Comparison of ENCODE assay signal across 20 cellular contexts in the genomic region with DNA sequence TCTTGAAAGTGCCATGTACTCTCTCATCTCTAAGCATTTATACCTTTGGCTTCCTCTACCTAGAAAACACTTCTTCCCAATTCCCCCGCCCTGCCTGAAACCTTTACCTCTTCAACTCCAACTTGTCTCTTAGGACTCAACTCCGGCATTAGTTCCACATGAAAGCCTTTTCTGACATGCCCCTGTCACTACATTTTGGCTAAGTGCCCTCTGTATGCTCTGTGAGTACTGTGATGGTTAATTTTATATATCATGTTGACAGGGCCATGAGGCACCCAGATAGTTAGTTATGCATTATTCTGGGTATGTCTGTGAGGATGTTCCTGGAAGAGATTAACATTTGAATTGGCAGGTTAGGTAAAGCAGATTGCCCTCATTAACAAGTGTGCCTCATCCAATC.
DNase-seq lines count a peak whose midpoint lies in the region; ATAC-seq, FAIRE-seq and TF ChIP-seq lines count a peak whose summit lies in the region.
"Had no signal": no experiment of that assay in that cellular context is flagged by ENCODE, and none has a peak within 500 bp of the region (broad histone marks: within the 10 kb centered on the region; RNA-seq: fewer than 3 reads in every experiment).

No MANE protein-coding gene starts in this region.

- no peaks in the 10 kb centered on the region for H3K79me1 ChIP-seq in H1 (ENCODE audit: low read depth, low read length)

- no peak overlapping the region for H3K23ac ChIP-seq in H1 (ENCODE audit: insufficient read length)

- no peaks in the 10 kb centered on the region; the same call in 1 of the 2 replicates for H3K23me2 ChIP-seq in H1 (ENCODE audit: low read depth, low read length)

- POLR2A ChIA-PET in H1 (lab: Charles Lee; ENCODE audit: partially characterized antibody), result no interaction called here

- no peak overlapping the region for H2BK120ac ChIP-seq in H1 (replicated peaks; ENCODE audit: low read depth, low read length)

- intact Hi-C loops in mucosa of descending colon (cut with DNase I, micrococcal nuclease), result no loop called here
- intact Hi-C loops in psoas muscle (cut with DNase I), result no loop called here

- H3K27me3 ChIP-seq in H1 (replicated peaks in 1 of 4; ENCODE audit: control insufficient read depth in 3 of 4, extremely low read depth in 1 of 4, insufficient read depth in 3 of 4, low read length in 3 of 4) (no peaks in the 10 kb centered on the region), psoas muscle (ENCODE audit: insufficient read depth in 3 of 3, low read length in 2 of 3) (no peaks in the 10 kb centered on the region)
- H3K27me3 ChIP-seq: BE2C had no signal

- no peak for TF ChIP-seq EP300 in H1 (IDR thresholded peaks at IDR 0.05; ENCODE audit: borderline replicate concordance in 1 of 2, low read depth in 2 of 2, low read length in 2 of 2)

- no peak overlapping the region for H2AFZ ChIP-seq in H1 (ENCODE audit: low read length)

- ATAC-seq in mucosa of descending colon (no peak), SK-N-SH treated with all-trans-retinoic acid at 6 μM for 48 hours (no peak), psoas muscle (no peak)
- ATAC-seq: GM12878 had no signal

- H3K36me3 ChIP-seq in H1 (ENCODE audit: control insufficient read depth in 2 of 4, insufficient read depth in 4 of 4, low read length in 3 of 4) (no peaks in the 10 kb centered on the region), mucosa of descending colon (ENCODE audit: low read depth) (no peaks in the 10 kb centered on the region), psoas muscle (ENCODE audit: insufficient read depth in 1 of 2, low read depth in 1 of 2) (no peaks in the 10 kb centered on the region)
- H3K36me3 ChIP-seq: BE2C, HAP-1 had no signal

- no peaks in the 10 kb centered on the region for H3K9me3 ChIP-seq in H1 (ENCODE audit: insufficient read depth in 2 of 2, low read depth in 1 of 2, low read length in 1 of 2)
- H3K9me3 ChIP-seq in mucosa of descending colon, result no peaks in the 10 kb centered on the region
- no peaks in the 10 kb centered on the region for H3K9me3 ChIP-seq in psoas muscle
- H3K9me3 ChIP-seq: BE2C, HAP-1 had no signal

- no peak overlapping the region for H2AK5ac ChIP-seq in H1 (ENCODE audit: low read depth, low read length)

- no peaks in the 10 kb centered on the region for H4K20me1 ChIP-seq in H1 (replicated peaks in 1 of 2; ENCODE audit: control insufficient read depth in 1 of 2, insufficient read depth in 2 of 2, low read length in 2 of 2)

- TF ChIP-seq CTCF in VCaP (conservative IDR thresholded peaks at IDR 0.05), result no peak
- TF ChIP-seq CTCF in H1 (IDR thresholded peaks at IDR 0.05; ENCODE audit: control extremely low read depth in 1 of 3, insufficient read depth in 1 of 3, low read depth in 1 of 3, low read length in 3 of 3), result no peak
- no peak for TF ChIP-seq CTCF in mucosa of descending colon (IDR thresholded peaks at IDR 0.05)
- no peak for TF ChIP-seq CTCF in psoas muscle (IDR thresholded peaks at IDR 0.05)

- H3K27ac ChIP-seq in VCaP (peak overlapping the region; percentile 77), H1 (ENCODE audit: low read depth, low read length) (no peak overlapping the region), psoas muscle (no peak overlapping the region)
- H3K27ac ChIP-seq: HL-60 had no signal

- peak; percentile 24 for FAIRE-seq in H1 (lab: Jason Lieb, UNC)
- FAIRE-seq: GM12878 had no signal

- 0 out of 2 replicates have a peak overlapping the region, but pooled peaks have one; percentile 32 for H2BK20ac ChIP-seq in H1 (ENCODE audit: low read length)

- no peak overlapping the region for H2BK5ac ChIP-seq in H1 (ENCODE audit: low read depth, low read length)

- no peak overlapping the region for H3K4ac ChIP-seq in H1 (replicated peaks; ENCODE audit: insufficient read length, low read depth, low read length)

- H3K4me1 ChIP-seq in H1 (replicated peaks in 1 of 4; ENCODE audit: control insufficient read depth in 3 of 4, insufficient read depth in 4 of 4, low read length in 3 of 4) (peaks cover 2 to 10% (median 6%) of the 10 kb centered on the region in 4 experiments; a peak in 5 of 7 replicates), mucosa of descending colon (ENCODE audit: low read depth) (no peaks in the 10 kb centered on the region), psoas muscle (no peaks in the 10 kb centered on the region)
- H3K4me1 ChIP-seq: BE2C, HAP-1 had no signal

- CTCF ChIA-PET in H1 (lab: Charles Lee; ENCODE audit: partially characterized antibody), result interaction anchor here (0.8 to 1.3 kb wide), 2 partner anchors 37 to 111 kb away, joined by 3 read pairs; no protein-coding TSS in a partner anchor

- DNase-seq in H1 (ENCODE audit: low read depth in 1 of 2, low spot score in 2 of 2) (no peak), pons (ENCODE audit: low spot score) (peak; percentile 12), mucosa of descending colon (no peak), A172 (ENCODE audit: low spot score) (no peak), psoas muscle (no peak)
- DNase-seq: 8988T; BE2C; C1 segment of cervical spinal cord; CD4-positive, CD25-positive, alpha-beta regulatory T cell; CD8-positive, alpha-beta memory T cell; COR-L47; DMS 273 treated with DMSO at 0.1 percent for 48 hours; DMS53; DND-41; EL had no signal

- H3K4me3 ChIP-seq in H1 (ENCODE audit: extremely low read depth in 1 of 4, insufficient read depth in 2 of 4, low read depth in 3 of 4, low read length in 4 of 4), result no peak overlapping the region
- H3K4me3 ChIP-seq in mucosa of descending colon, result no peak overlapping the region
- no peak overlapping the region for H3K4me3 ChIP-seq in psoas muscle
- H3K4me3 ChIP-seq: GM12878, HAP-1 had no signal

- H3K14ac ChIP-seq in H1 (ENCODE audit: insufficient read length), result no peak overlapping the region

- H4K8ac ChIP-seq in H1 (ENCODE audit: extremely low read depth, insufficient read depth, low read length), result no peak overlapping the region

- 91% methylated on average over 2 of the region's 2 CpGs; no CpG with 5 or more reads in 1 of the 2 experiments for WGBS in H1 (ENCODE audit: extremely low coverage in 1 of 2, insufficient coverage in 1 of 2, insufficient read length in 1 of 2, insufficient replicate concordance in 2 of 2, low coverage in 1 of 2, low lambda C conversion rate in 2 of 2, missing lambda C conversion rate in 1 of 2), 2 experiments
- 89 to 91% (median 90%) methylated on average over 2 of the region's 2 CpGs for WGBS in psoas muscle, 3 donors

- H3K4me2 ChIP-seq in H1 (ENCODE audit: insufficient read depth in 1 of 2, low read depth in 2 of 2, low read length in 2 of 2), result 0 out of 4 replicates have a peak overlapping the region, but pooled peaks of 1 of the 2 experiments have one; percentile 28

- H4K91ac ChIP-seq in H1 (replicated peaks; ENCODE audit: insufficient read length, low read length), result no peak overlapping the region

- no peak overlapping the region for H3K18ac ChIP-seq in H1 (ENCODE audit: extremely low read depth, low read length)

- H3K9ac ChIP-seq in H1 (replicated peaks in 1 of 4; ENCODE audit: extremely low read depth in 1 of 4, low read depth in 3 of 4, low read length in 3 of 4), result no peak overlapping the region

- H2BK15ac ChIP-seq in H1 (ENCODE audit: low read length), result no peak overlapping the region

- no peak for TF ChIP-seq RAD21 in H1 (IDR thresholded peaks at IDR 0.05 in 1 of 2, conservative IDR thresholded peaks at IDR 0.05 in 1 of 2; ENCODE audit: low read depth in 2 of 2, low read length in 2 of 2)

- no peak overlapping the region for H4K5ac ChIP-seq in H1 (ENCODE audit: insufficient read length, low read depth, low read length)

- no peak overlapping the region for H2BK12ac ChIP-seq in H1 (ENCODE audit: low read depth, low read length)

- H3K79me2 ChIP-seq in H1 (ENCODE audit: control insufficient read depth in 1 of 2, insufficient read depth in 2 of 2, low read length in 2 of 2), result no peaks in the 10 kb centered on the region

- H3K56ac ChIP-seq in H1 (replicated peaks; ENCODE audit: insufficient read length, low read depth, low read length), result no peak overlapping the region

- no peak for TF ChIP-seq POLR2A in H1 (IDR thresholded peaks at IDR 0.05; ENCODE audit: control extremely low read depth in 1 of 2, low read depth in 2 of 2, low read length in 2 of 2)

TF ChIP-seq in H1, 55 proteins besides CTCF, POLR2A, EP300 and RAD21:
- TF ChIP-seq YY1 (IDR thresholded peaks at IDR 0.05; ENCODE audit: low read depth, low read length) (no peak), CBX5 (IDR thresholded peaks at IDR 0.05; ENCODE audit: low read depth, low read length) (no peak), SUZ12 (IDR thresholded peaks at IDR 0.05; ENCODE audit: low read length) (no peak)
TF ChIP-seq in H1: peak in this region for 0.

TF ChIP-seq in SK-N-SH treated with all-trans-retinoic acid at 6 μM for 48 hours, 23 proteins besides CTCF, POLR2A, EP300 and RAD21 (continues in another document):
- TF ChIP-seq ARNTL (CRISPR knock-in tag; IDR thresholded peaks at IDR 0.05; ENCODE audit: borderline replicate concordance, low read depth) (no peak), TOX (CRISPR knock-in tag; IDR thresholded peaks at IDR 0.05; ENCODE audit: borderline replicate concordance) (no peak), ZFP30 (CRISPR knock-in tag; IDR thresholded peaks at IDR 0.05) (no peak)
- TF ChIP-seq, protein P1, sequence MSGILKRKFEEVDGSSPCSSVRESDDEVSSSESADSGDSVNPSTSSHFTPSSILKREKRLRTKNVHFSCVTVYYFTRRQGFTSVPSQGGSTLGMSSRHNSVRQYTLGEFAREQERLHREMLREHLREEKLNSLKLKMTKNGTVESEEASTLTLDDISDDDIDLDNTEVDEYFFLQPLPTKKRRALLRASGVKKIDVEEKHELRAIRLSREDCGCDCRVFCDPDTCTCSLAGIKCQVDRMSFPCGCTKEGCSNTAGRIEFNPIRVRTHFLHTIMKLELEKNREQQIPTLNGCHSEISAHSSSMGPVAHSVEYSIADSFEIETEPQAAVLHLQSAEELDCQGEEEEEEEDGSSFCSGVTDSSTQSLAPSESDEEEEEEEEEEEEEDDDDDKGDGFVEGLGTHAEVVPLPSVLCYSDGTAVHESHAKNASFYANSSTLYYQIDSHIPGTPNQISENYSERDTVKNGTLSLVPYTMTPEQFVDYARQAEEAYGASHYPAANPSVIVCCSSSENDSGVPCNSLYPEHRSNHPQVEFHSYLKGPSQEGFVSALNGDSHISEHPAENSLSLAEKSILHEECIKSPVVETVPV (CRISPR knock-in tag; IDR thresholded peaks at IDR 0.05), result no peak
